1 cellular context compared by ENCODE assay signal in genomic region chr2:200509608-200510433, GRCh38.
TF ChIP-seq lines count a peak whose summit lies in the region.

Gene KCTD18, minus strand, starts transcription at chr2:200510068. Its CDS starts 3,052 bp downstream, at chr2:200507016.

TF ChIP-seq in HepG2, 621 proteins besides CTCF, POLR2A, EP300 and RAD21 (continued from another document and continues in another):
- TF ChIP-seq GLMP (CRISPR knock-in tag; IDR thresholded peaks at IDR 0.05; ENCODE audit: borderline replicate concordance) (no peak), CREB3 (CRISPR knock-in tag; IDR thresholded peaks at IDR 0.05) (0 out of 2 replicates have a peak, but pooled peaks have one; percentile 30), XRCC5 (optimal IDR thresholded peaks at IDR 0.05; ENCODE audit: low read length) (peak; percentile 98), ZFP82 (CRISPR knock-in tag; IDR thresholded peaks at IDR 0.05; ENCODE audit: borderline replicate concordance) (peak; percentile 98; the same call in 1 of the 2 replicates), KDM2A (CRISPR knock-in tag; IDR thresholded peaks at IDR 0.05; ENCODE audit: borderline replicate concordance, low read depth) (peak; percentile 82; the same call in 1 of the 2 replicates), ZNF589 (CRISPR knock-in tag; conservative IDR thresholded peaks at IDR 0.05) (peak; percentile 55; the same call in 1 of the 2 replicates), ZNF225 (CRISPR knock-in tag; IDR thresholded peaks at IDR 0.05) (peak; percentile 62; the same call in 1 of the 2 replicates), ZNF383 (CRISPR knock-in tag; IDR thresholded peaks at IDR 0.05; ENCODE audit: borderline replicate concordance) (no peak), POLR2G (IDR thresholded peaks at IDR 0.05; ENCODE audit: low read depth, low read length) (peak; percentile 93), ZNF761 (CRISPR knock-in tag; conservative IDR thresholded peaks at IDR 0.05) (peak; percentile 56; the same call in 1 of the 2 replicates), FOXC1 (CRISPR knock-in tag; IDR thresholded peaks at IDR 0.05; ENCODE audit: borderline replicate concordance) (peak; percentile 95), SNAPC4 (CRISPR knock-in tag; IDR thresholded peaks at IDR 0.05) (no peak), ATF4 (CRISPR knock-in tag; IDR thresholded peaks at IDR 0.05) (0 out of 4 replicates have a peak, but pooled peaks of 1 of the 2 experiments have one; percentile 71), ZNF275 (CRISPR knock-in tag; IDR thresholded peaks at IDR 0.05; ENCODE audit: borderline replicate concordance) (no peak; the same call in 1 of the 2 replicates), ZHX1 (CRISPR knock-in tag; IDR thresholded peaks at IDR 0.05; ENCODE audit: low read depth) (no peak; the same call in 1 of the 2 replicates), TCF12 (IDR thresholded peaks at IDR 0.05) (no peak), TCF12 (CRISPR knock-in tag; IDR thresholded peaks at IDR 0.05) (peak; percentile 53; the same call in 1 of the 2 replicates), ZIK1 (CRISPR knock-in tag; IDR thresholded peaks at IDR 0.05; ENCODE audit: borderline replicate concordance, low read depth) (peak; percentile 80; the same call in 1 of the 2 replicates), TFAP4 (IDR thresholded peaks at IDR 0.05; ENCODE audit: borderline replicate concordance, low read depth) (peak; percentile 95; the same call in 1 of the 2 replicates), SAP130 (CRISPR knock-in tag; IDR thresholded peaks at IDR 0.05; ENCODE audit: low read depth) (peak; percentile 98), CC2D1A (CRISPR knock-in tag; IDR thresholded peaks at IDR 0.05) (no peak), SUZ12 (IDR thresholded peaks at IDR 0.05; ENCODE audit: low read depth, low read length) (no peak), ZNF619 (CRISPR knock-in tag; IDR thresholded peaks at IDR 0.05) (peak; percentile 96; the same call in 1 of the 2 replicates), NR1H2 (CRISPR knock-in tag; IDR thresholded peaks at IDR 0.05; ENCODE audit: borderline replicate concordance, low read depth) (0 out of 2 replicates have a peak, but pooled peaks have one; percentile 37), ZNF784 (CRISPR knock-in tag; IDR thresholded peaks at IDR 0.05; ENCODE audit: borderline replicate concordance) (0 out of 2 replicates have a peak, but pooled peaks have one; percentile 95), ZBTB1 (CRISPR knock-in tag; IDR thresholded peaks at IDR 0.05; ENCODE audit: borderline replicate concordance) (no peak), TRIM22 (IDR thresholded peaks at IDR 0.05) (no peak), RBFOX2 (IDR thresholded peaks at IDR 0.05; ENCODE audit: low read depth, low read length) (peak; percentile 93), ATF7-NPFF (CRISPR knock-in tag; IDR thresholded peaks at IDR 0.05; ENCODE audit: low read depth) (peak; percentile 70), ZNF496 (CRISPR knock-in tag; IDR thresholded peaks at IDR 0.05; ENCODE audit: insufficient replicate concordance) (no peak), ARNT (IDR thresholded peaks at IDR 0.05) (no peak), SIN3A (IDR thresholded peaks at IDR 0.05; ENCODE audit: borderline replicate concordance, low read depth, low read length) (peak; percentile 95; the same call in 1 of the 2 replicates), ELK4 (CRISPR knock-in tag; IDR thresholded peaks at IDR 0.05; ENCODE audit: borderline replicate concordance) (no peak), ZBTB26 (CRISPR knock-in tag; IDR thresholded peaks at IDR 0.05; ENCODE audit: borderline replicate concordance) (no peak), NCOR1 (IDR thresholded peaks at IDR 0.05; ENCODE audit: borderline replicate concordance, low read length) (no peak), SAFB2 (CRISPR knock-in tag; IDR thresholded peaks at IDR 0.05; ENCODE audit: borderline replicate concordance, low read depth) (peak; percentile 96; the same call in 1 of the 2 replicates), DMAP1 (CRISPR knock-in tag; IDR thresholded peaks at IDR 0.05) (peak; percentile 73), ZNF20 (CRISPR knock-in tag; IDR thresholded peaks at IDR 0.05) (no peak), ZBTB44 (CRISPR knock-in tag; IDR thresholded peaks at IDR 0.05) (no peak; the same call in 1 of the 2 replicates)
